Comparison of ENCODE assay signal across 1 cellular context in the genomic region with DNA sequence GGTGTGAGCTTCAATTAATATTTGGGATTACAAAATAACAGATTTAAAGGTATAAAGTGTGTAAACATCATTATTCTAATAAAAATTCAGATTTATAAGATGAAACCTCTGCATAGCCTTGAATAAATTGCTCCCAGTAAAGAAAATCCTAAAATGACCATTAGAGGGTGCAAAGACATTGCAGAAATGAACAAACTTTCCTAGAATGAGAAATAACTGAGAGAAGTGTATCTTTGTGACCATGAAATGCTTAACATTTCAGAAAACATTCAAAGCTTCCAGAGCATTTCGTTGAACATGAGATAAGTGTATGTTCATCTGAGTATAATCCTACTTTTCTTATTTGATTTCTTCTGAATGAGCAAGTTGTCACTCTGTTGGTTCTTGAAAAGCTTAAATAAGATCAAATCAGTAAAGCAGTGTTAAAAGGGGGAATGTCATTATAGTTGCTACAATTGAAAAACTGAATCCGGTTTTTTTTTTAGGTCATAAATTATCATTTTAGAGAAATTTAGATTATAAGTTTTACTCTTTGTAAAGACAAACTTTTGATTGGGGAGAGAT.
TF ChIP-seq lines count a peak whose summit lies in the region.

No MANE protein-coding gene starts in this region.

TF ChIP-seq in HepG2, 621 proteins besides CTCF, POLR2A, EP300 and RAD21 (continued from another document):
- TF ChIP-seq, protein P1, sequence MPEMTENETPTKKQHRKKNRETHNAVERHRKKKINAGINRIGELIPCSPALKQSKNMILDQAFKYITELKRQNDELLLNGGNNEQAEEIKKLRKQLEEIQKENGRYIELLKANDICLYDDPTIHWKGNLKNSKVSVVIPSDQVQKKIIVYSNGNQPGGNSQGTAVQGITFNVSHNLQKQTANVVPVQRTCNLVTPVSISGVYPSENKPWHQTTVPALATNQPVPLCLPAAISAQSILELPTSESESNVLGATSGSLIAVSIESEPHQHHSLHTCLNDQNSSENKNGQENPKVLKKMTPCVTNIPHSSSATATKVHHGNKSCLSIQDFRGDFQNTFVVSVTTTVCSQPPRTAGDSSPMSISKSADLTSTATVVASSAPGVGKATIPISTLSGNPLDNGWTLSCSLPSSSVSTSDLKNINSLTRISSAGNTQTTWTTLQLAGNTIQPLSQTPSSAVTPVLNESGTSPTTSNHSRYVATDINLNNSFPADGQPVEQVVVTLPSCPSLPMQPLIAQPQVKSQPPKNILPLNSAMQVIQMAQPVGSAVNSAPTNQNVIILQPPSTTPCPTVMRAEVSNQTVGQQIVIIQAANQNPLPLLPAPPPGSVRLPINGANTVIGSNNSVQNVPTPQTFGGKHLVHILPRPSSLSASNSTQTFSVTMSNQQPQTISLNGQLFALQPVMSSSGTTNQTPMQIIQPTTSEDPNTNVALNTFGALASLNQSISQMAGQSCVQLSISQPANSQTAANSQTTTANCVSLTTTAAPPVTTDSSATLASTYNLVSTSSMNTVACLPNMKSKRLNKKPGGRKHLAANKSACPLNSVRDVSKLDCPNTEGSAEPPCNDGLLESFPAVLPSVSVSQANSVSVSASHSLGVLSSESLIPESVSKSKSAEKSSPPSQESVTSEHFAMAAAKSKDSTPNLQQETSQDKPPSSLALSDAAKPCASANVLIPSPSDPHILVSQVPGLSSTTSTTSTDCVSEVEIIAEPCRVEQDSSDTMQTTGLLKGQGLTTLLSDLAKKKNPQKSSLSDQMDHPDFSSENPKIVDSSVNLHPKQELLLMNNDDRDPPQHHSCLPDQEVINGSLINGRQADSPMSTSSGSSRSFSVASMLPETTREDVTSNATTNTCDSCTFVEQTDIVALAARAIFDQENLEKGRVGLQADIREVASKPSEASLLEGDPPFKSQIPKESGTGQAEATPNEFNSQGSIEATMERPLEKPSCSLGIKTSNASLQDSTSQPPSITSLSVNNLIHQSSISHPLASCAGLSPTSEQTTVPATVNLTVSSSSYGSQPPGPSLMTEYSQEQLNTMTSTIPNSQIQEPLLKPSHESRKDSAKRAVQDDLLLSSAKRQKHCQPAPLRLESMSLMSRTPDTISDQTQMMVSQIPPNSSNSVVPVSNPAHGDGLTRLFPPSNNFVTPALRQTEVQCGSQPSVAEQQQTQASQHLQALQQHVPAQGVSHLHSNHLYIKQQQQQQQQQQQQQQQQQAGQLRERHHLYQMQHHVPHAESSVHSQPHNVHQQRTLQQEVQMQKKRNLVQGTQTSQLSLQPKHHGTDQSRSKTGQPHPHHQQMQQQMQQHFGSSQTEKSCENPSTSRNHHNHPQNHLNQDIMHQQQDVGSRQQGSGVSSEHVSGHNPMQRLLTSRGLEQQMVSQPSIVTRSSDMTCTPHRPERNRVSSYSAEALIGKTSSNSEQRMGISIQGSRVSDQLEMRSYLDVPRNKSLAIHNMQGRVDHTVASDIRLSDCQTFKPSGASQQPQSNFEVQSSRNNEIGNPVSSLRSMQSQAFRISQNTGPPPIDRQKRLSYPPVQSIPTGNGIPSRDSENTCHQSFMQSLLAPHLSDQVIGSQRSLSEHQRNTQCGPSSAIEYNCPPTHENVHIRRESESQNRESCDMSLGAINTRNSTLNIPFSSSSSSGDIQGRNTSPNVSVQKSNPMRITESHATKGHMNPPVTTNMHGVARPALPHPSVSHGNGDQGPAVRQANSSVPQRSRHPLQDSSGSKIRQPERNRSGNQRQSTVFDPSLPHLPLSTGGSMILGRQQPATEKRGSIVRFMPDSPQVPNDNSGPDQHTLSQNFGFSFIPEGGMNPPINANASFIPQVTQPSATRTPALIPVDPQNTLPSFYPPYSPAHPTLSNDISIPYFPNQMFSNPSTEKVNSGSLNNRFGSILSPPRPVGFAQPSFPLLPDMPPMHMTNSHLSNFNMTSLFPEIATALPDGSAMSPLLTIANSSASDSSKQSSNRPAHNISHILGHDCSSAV (CRISPR knock-in tag; IDR thresholded peaks at IDR 0.05; ENCODE audit: borderline replicate concordance), result no peak
- peak; percentile 48 for TF ChIP-seq STAG1 (CRISPR knock-in tag; IDR thresholded peaks at IDR 0.05)
